7 cellular contexts compared by ENCODE assay signal in the genomic region with DNA sequence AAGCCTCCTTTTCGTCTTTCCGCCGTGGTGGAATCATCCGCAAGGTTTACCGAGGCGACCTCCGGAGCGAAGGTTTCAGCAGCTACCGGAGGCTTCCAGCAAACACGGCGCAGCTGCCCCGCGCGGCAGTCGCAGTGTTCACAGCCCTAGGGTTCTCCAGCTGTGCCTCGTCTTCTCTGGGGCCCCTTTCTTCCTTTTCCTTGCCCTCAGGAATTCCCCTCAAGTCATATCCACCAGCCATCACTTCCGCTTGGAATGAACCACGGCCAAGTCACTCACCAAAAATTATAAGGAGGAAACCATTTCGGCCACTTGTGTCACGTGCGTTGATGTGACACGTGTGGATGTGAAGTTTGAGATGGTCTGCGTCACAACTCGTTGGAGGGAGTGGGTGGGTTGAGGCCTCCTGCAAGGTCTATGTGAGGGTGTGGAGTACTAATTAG. TPM values are rescaled to one million over a fixed set of nuclear protein-coding genes. Genes with fewer than 3 reads are reported as not detected.
DNase-seq lines count a peak whose midpoint lies in the region; ATAC-seq and TF ChIP-seq lines count a peak whose summit lies in the region.

No MANE protein-coding gene starts in this region.

- peak overlapping the region; percentile 70 for H2AK5ac ChIP-seq in neuronal stem cell (ENCODE audit: low read depth, low read length)

- no peaks in the 10 kb centered on the region for H3K79me1 ChIP-seq in neuronal stem cell (ENCODE audit: low read depth, low read length)

- DNase-seq in activated CD4-positive, alpha-beta T cell treated with anti-CD3 and anti-CD28 coated beads for 4 hours = peak; percentile 55 to 65
- DNase-seq in neuronal stem cell (ENCODE audit: low spot score) (no peak), uterus (peak; percentile 60 to 63)

- TF ChIP-seq POLR2A in uterus (IDR thresholded peaks at IDR 0.05) = no peak

- H3K27ac ChIP-seq in esophagus (ENCODE audit: low read depth in 2 of 2, low read length in 1 of 2) (peak overlapping the region; percentile 88 to 95), neuronal stem cell (replicated peaks; ENCODE audit: low read length) (no peak overlapping the region), uterus (peak overlapping the region; percentile 91 to 94)

- H3K14ac ChIP-seq in neuronal stem cell (ENCODE audit: low read length) = no peak overlapping the region

- H4K91ac ChIP-seq in neuronal stem cell (ENCODE audit: low read depth, low read length, poor library complexity) = no peak overlapping the region

- peak overlapping the region; percentile 91 for H3K18ac ChIP-seq in neuronal stem cell (ENCODE audit: low read length)

- H3K23ac ChIP-seq in neuronal stem cell (ENCODE audit: low read depth, low read length, poor library complexity) = peak overlapping the region; percentile 91

- intact Hi-C loops in uterus (cut with DNase I; ENCODE audit: low total_unique reads) = loop anchor here (10.0 kb wide), 2 partner anchors 66 to 216 kb away; partner anchors contain the start of genes CSHL1 and GH1

- H3K4me2 ChIP-seq in neuronal stem cell (ENCODE audit: insufficient read depth, low read length, poor library complexity, severe bottlenecking) = peak overlapping the region; percentile 57

- WGBS in esophagus, 2 donors = 11 to 22% methylated on average over 24 of the region's 24 CpGs
- WGBS in neuronal stem cell (ENCODE audit: extremely low coverage in 2 of 2, insufficient read length in 2 of 2, insufficient replicate concordance in 1 of 2), 2 donors = no CpG with 5 or more reads among the region's 24 CpGs

- peak overlapping the region; percentile 82 for H4K8ac ChIP-seq in neuronal stem cell (ENCODE audit: low read depth, low read length)

- H3K36me3 ChIP-seq in esophagus (ENCODE audit: control insufficient read depth in 2 of 2, insufficient read depth in 2 of 2, low read length in 1 of 2) (no peaks in the 10 kb centered on the region), neuronal stem cell (replicated peaks in 1 of 2; ENCODE audit: control insufficient read depth in 2 of 2, insufficient read depth in 2 of 2, low read length in 2 of 2) (no peaks in the 10 kb centered on the region), uterus (no peaks in the 10 kb centered on the region)

- ATAC-seq in GM19025 (IDR thresholded peaks at IDR 0.05; ENCODE audit: low read depth, unreplicated experiment) = peak; percentile 12
- ATAC-seq in HG03066 (IDR thresholded peaks at IDR 0.05; ENCODE audit: low read depth, unreplicated experiment) = peak; percentile 25
- ATAC-seq in GM18520 (IDR thresholded peaks at IDR 0.05; ENCODE audit: unreplicated experiment) = no peak

- H3K4me1 ChIP-seq in esophagus (ENCODE audit: control insufficient read depth in 2 of 2, insufficient read depth in 2 of 2, low read length in 1 of 2) (peaks cover 0 to 3% of the 10 kb centered on the region in 2 donors), neuronal stem cell (ENCODE audit: control insufficient read depth in 2 of 2, insufficient read depth in 1 of 2, low read depth in 1 of 2, low read length in 2 of 2) (peaks cover 4 to 6% of the 10 kb centered on the region in 2 donors), uterus (peaks cover 0 to 11% of the 10 kb centered on the region in 2 donors)

- peak overlapping the region; percentile 52 to 92 for H3K4me3 ChIP-seq in esophagus (ENCODE audit: low read depth in 1 of 2, low read length in 2 of 2)
- H3K4me3 ChIP-seq in neuronal stem cell (ENCODE audit: low read length in 2 of 2) = peak overlapping the region; percentile 44 to 58
- peak overlapping the region; percentile 48 to 53 for H3K4me3 ChIP-seq in uterus

- H3K9ac ChIP-seq in neuronal stem cell (ENCODE audit: low read depth, low read length, poor library complexity) = peak overlapping the region; percentile 60

- peak overlapping the region; percentile 93 for H2BK15ac ChIP-seq in neuronal stem cell (ENCODE audit: low read length)

- no peaks in the 10 kb centered on the region for H3K9me3 ChIP-seq in esophagus (ENCODE audit: control insufficient read depth in 2 of 2, insufficient read depth in 1 of 2, low read depth in 1 of 2, low read length in 1 of 2)
- peaks cover 0 to 2% of the 10 kb centered on the region in 2 donors for H3K9me3 ChIP-seq in neuronal stem cell (replicated peaks in 1 of 2; ENCODE audit: control insufficient read depth in 2 of 2, insufficient read depth in 1 of 2, low read depth in 1 of 2, low read length in 2 of 2)
- H3K9me3 ChIP-seq in uterus = no peaks in the 10 kb centered on the region

- H2BK120ac ChIP-seq in neuronal stem cell (ENCODE audit: low read depth, low read length) = no peak overlapping the region

- H2BK12ac ChIP-seq in neuronal stem cell (ENCODE audit: low read length) = no peak overlapping the region

- TF ChIP-seq CTCF in uterus (IDR thresholded peaks at IDR 0.05) = no peak

- peak overlapping the region; percentile 96 for H2AFZ ChIP-seq in neuronal stem cell (ENCODE audit: low read length)

- no peak overlapping the region for H3K4ac ChIP-seq in neuronal stem cell (ENCODE audit: low read length)

- H2BK5ac ChIP-seq in neuronal stem cell (ENCODE audit: low read length) = peak overlapping the region; percentile 39

- no peaks in the 10 kb centered on the region for H3K27me3 ChIP-seq in esophagus (ENCODE audit: control insufficient read depth in 1 of 2, insufficient read depth in 2 of 2, low read length in 2 of 2)
- peaks cover 0 to 14% (median 14%) of the 10 kb centered on the region in 3 experiments for H3K27me3 ChIP-seq in neuronal stem cell (ENCODE audit: control insufficient read depth in 3 of 3, insufficient read depth in 3 of 3, low read depth in 1 of 3, low read length in 3 of 3)
- no peaks in the 10 kb centered on the region for H3K27me3 ChIP-seq in uterus

RNA-seq across cellular contexts. Expression of gene ERN1, which starts 0.6 kb away (rescaled TPM):
- polyA plus RNA-seq in esophagus = 1 to 10 TPM; 4.5 TPM
- polyA plus RNA-seq in neuronal stem cell (2013, experiment 1 of 2) = 3.0 TPM
- 2.7 TPM for polyA plus RNA-seq in neuronal stem cell (2013, experiment 2 of 2)
- total RNA-seq in uterus = 10 to 100 TPM in 3 of 4 donors, 1 to 10 TPM in 1; 4.4 to 56.5 (median 15.0) TPM
